Comparison of ENCODE assay signal across 1 cellular context in genomic region chr19:40232949-40233810, GRCh38.
TF ChIP-seq lines count a peak whose summit lies in the region.

No MANE protein-coding gene starts in this region.

TF ChIP-seq in H1, 55 proteins besides CTCF, POLR2A, EP300 and RAD21:
- TF ChIP-seq SAP30 (IDR thresholded peaks at IDR 0.05; ENCODE audit: insufficient read depth, insufficient replicate concordance, low read length), result no peak
- TF ChIP-seq MAX (IDR thresholded peaks at IDR 0.05), result no peak
- no peak for TF ChIP-seq KDM1A (IDR thresholded peaks at IDR 0.05; ENCODE audit: borderline replicate concordance, low read length)
- TF ChIP-seq CBX8 (IDR thresholded peaks at IDR 0.05; ENCODE audit: borderline replicate concordance, low read depth, low read length), result no peak
- TF ChIP-seq CHD1 (IDR thresholded peaks at IDR 0.05; ENCODE audit: low read depth, low read length), result no peak
- no peak for TF ChIP-seq SRF (IDR thresholded peaks at IDR 0.05; ENCODE audit: low read depth, low read length)
- TF ChIP-seq TBP (IDR thresholded peaks at IDR 0.05; ENCODE audit: low read depth, low read length), result no peak
- no peak for TF ChIP-seq SP2 (IDR thresholded peaks at IDR 0.05; ENCODE audit: low read length)
- TF ChIP-seq USF2 (IDR thresholded peaks at IDR 0.05; ENCODE audit: low read length), result no peak
- TF ChIP-seq PHF8 (conservative IDR thresholded peaks at IDR 0.05; ENCODE audit: low read depth, low read length), result no peak
TF ChIP-seq in H1: peak in this region for 0.
